In the genomic region with DNA sequence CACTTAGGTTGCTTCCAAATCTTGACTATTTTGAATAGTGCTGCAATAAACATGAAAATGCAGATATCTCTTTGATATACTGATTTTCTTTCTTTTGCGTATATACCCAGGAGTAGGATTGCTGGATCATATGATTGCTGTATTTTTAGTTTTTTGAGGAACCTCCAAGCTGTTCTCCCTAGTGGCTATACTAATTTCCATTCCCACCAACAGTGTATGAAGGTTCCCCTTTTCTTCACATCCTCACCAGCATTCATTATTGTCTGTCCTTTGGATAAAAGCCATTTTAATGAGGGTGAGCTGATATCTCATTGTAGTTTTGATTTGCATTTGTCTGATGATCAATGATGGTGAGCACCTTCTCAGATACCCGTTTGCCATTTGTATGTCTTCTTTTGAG, we compare ENCODE assay signal across 21 cellular contexts. TPM values are rescaled to one million over a fixed set of nuclear protein-coding genes. Genes with fewer than 3 reads are reported as not detected.
"Had no signal": no experiment of that assay in that cellular context is flagged by ENCODE, and none has a peak within 500 bp of the region (broad histone marks: within the 10 kb centered on the region; RNA-seq: fewer than 3 reads in every experiment).

No MANE protein-coding gene starts in this region.

- ATAC-seq: heart left ventricle; left colon; mucosa of descending colon; naive thymus-derived CD8-positive, alpha-beta T cell; stimulated activated naive B cell treated with anti-CD40 and anti-IgM and Interleukin-4, amounts not matched to agents 10 μg/mL and 1 μg/mL and 100 μg/mL, for 72 hours; stimulated activated naive CD8-positive, alpha-beta T cell treated with anti-CD3 and anti-CD28 coated beads, Interleukin-15, amount 100 ng/mL, for 72 hours; upper lobe of right lung had no signal

- H3K9me3 ChIP-seq: testis, upper lobe of right lung, vagina had no signal

- H3K27ac ChIP-seq: ovary, right atrium auricular region, sigmoid colon, skin epidermis, testis, tibial nerve, upper lobe of right lung, vagina had no signal

- H3K36me3 ChIP-seq: heart left ventricle, ovary, right atrium auricular region, sigmoid colon, tibial nerve, upper lobe of right lung, vagina had no signal

- H3K4me1 ChIP-seq: right atrium auricular region, sigmoid colon, testis, tibial nerve, upper lobe of right lung, vagina had no signal

- DNase-seq: effector CD4-positive, alpha-beta T cell; foreskin melanocyte; heart left ventricle; hippocampal formation; left colon; mucosa of descending colon; naive thymus-derived CD8-positive, alpha-beta T cell; ovary; sigmoid colon; stimulated activated CD4-positive, alpha-beta T cell treated with anti-CD3 and anti-CD28 coated beads, Interleukin-2, amount 100 ng/mL, for 24 hours; stimulated activated CD4-positive, alpha-beta T cell treated with anti-CD3 and anti-CD28 coated beads, Interleukin-4, amount 100 ng/mL, for 4 hours; stimulated activated naive B cell treated with anti-CD40 and anti-IgM and Interleukin-4, amounts not matched to agents 10 μg/mL and 1 μg/mL and 100 μg/mL, for 72 hours; stimulated activated naive CD8-positive, alpha-beta T cell treated with anti-CD3 and anti-CD28 coated beads, Interleukin-15, amount 100 ng/mL, for 72 hours; testis; upper lobe of right lung had no signal

- H3K4me3 ChIP-seq: heart left ventricle, mucosa of descending colon, ovary, right atrium auricular region, sigmoid colon, skin epidermis, testis, tibial nerve, upper lobe of right lung, vagina had no signal

- H3K27me3 ChIP-seq: heart left ventricle, ovary, right atrium auricular region, sigmoid colon, testis, tibial nerve, upper lobe of right lung, vagina had no signal

RNA-seq across cellular contexts. Expression of a gene that starts 12.5 kb away (rescaled TPM):
- total RNA-seq: lung microvascular endothelial cell, vagina had no signal
- polyA plus RNA-seq: neural cell had no signal
